ENCODE assay signal across 8 cellular contexts in the genomic region with DNA sequence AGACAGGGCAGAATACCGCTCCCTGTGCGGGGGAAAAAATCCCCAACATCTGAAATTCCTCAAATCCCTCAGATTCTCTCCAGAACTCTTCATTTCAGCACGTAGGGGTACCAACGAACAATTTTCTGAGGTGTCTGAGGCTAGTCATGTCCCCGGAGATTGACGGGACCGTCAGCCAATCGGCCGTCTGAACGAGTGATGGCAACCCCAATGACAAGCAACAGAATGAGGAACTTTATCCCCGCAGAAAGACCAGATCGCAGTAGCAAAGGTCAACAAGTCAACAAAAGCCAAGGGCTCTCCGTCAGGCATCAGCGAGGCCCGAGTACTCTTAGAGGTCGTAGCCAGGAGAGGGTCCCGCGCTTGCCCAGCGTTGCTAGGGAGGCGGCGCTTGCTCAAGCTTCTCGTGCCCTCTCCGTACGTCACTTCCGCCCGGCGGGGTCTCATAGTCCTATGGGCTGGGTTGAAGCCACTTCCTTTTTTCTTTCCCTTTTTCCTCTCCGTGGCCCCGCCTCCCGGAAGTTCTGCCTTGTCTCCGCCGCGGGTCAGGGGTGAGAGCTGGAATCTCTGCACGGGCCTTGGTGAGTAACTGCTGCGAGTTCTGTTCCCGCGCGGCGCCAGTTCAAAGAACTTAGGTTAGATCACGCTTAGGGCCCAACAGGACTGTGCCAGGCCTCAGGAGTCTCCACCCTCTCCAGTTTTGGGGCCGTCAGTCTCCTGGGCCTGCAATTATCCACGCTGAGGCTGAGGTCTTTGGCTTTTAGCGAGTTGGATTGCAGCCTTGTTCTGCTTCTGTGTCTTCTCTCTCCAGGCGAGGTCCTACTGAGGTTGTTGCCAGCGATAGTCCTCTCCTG. TPM values are rescaled to one million over a fixed set of nuclear protein-coding genes. Genes with fewer than 3 reads are reported as not detected.
A peak's percentile ranks its signal among the peaks of the same experiment; 100 is the strongest.
DNase-seq lines count a peak whose midpoint lies in the region; ATAC-seq lines count a peak whose summit lies in the region.

A gene with protein sequence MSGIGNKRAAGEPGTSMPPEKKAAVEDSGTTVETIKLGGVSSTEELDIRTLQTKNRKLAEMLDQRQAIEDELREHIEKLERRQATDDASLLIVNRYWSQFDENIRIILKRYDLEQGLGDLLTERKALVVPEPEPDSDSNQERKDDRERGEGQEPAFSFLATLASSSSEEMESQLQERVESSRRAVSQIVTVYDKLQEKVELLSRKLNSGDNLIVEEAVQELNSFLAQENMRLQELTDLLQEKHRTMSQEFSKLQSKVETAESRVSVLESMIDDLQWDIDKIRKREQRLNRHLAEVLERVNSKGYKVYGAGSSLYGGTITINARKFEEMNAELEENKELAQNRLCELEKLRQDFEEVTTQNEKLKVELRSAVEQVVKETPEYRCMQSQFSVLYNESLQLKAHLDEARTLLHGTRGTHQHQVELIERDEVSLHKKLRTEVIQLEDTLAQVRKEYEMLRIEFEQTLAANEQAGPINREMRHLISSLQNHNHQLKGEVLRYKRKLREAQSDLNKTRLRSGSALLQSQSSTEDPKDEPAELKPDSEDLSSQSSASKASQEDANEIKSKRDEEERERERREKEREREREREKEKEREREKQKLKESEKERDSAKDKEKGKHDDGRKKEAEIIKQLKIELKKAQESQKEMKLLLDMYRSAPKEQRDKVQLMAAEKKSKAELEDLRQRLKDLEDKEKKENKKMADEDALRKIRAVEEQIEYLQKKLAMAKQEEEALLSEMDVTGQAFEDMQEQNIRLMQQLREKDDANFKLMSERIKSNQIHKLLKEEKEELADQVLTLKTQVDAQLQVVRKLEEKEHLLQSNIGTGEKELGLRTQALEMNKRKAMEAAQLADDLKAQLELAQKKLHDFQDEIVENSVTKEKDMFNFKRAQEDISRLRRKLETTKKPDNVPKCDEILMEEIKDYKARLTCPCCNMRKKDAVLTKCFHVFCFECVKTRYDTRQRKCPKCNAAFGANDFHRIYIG (plus strand): TSS at position 520 of the 854 bp plus-strand sequence. CDS start 1,571 bp downstream, outside the sequence.

- peaks cover 5 to 11% of the 10 kb centered on the region in 2 donors for H3K36me3 Mint-ChIP-seq in activated naive CD4-positive, alpha-beta T cell treated with anti-CD3 and anti-CD28 coated beads, Interleukin-2, amount 50 U/mL, for 72 hours

- DNase-seq in NCI-H1092 treated with DMSO at 0.1 percent for 48 hours (lab: John Stamatoyannopoulos, UW) (peak; percentile 100), SKM-1 (lab: John Stamatoyannopoulos, UW; ENCODE audit: unreplicated experiment) (peak; percentile 77), glomerular endothelial cell (ENCODE audit: extremely low read depth, low read depth, low spot score) (peak; percentile 96), occipital lobe (lab: John Stamatoyannopoulos, UW) (peak; percentile 97)
- peak; percentile 96 to 99 for DNase-seq in activated naive CD4-positive, alpha-beta T cell treated with anti-CD3 and anti-CD28 coated beads, Interleukin-2, amount 50 U/mL, for 72 hours (ENCODE audit: low spot score in 2 of 2)

- peak; percentile 98 for ATAC-seq in HG02610 (IDR thresholded peaks at IDR 0.05; ENCODE audit: unreplicated experiment)
- peak; percentile 96 to 97 for ATAC-seq in activated naive CD4-positive, alpha-beta T cell treated with anti-CD3 and anti-CD28 coated beads, Interleukin-2, amount 50 U/mL, for 72 hours

- peak within 1 kb of the TSS; percentile 98 to 99 for H3K27ac Mint-ChIP-seq in activated naive CD4-positive, alpha-beta T cell treated with anti-CD3 and anti-CD28 coated beads, Interleukin-2, amount 50 U/mL, for 72 hours

- H3K27ac ChIP-seq in temporal lobe (ENCODE audit: low read depth, low read length): peak within 1 kb of the TSS; percentile 93

- no peaks in the 10 kb centered on the region for H3K9me3 Mint-ChIP-seq in activated naive CD4-positive, alpha-beta T cell treated with anti-CD3 and anti-CD28 coated beads, Interleukin-2, amount 50 U/mL, for 72 hours

- peak within 1 kb of the TSS; percentile 93 for H3K4me3 ChIP-seq in GM08714 (ENCODE audit: low read length)

RNA-seq across cellular contexts. Expression of the gene that starts here (rescaled TPM):
- 10 to 100 TPM; 42.1 to 49.9 TPM for total RNA-seq in activated naive CD4-positive, alpha-beta T cell treated with anti-CD3 and anti-CD28 coated beads, Interleukin-2, amount 50 U/mL, for 72 hours
- total RNA-seq in glomerular endothelial cell: 14.6 and 19.8 TPM in 2 replicates
- 33.7 TPM for total RNA-seq in occipital lobe
- 28.8 TPM for total RNA-seq in temporal lobe

Comparison
In these comparisons a context has a peak if more than half of its experiments do, and no peak if none do; other contexts are left out.
1. Peak in every context shown above with its lines: DNase-seq, ATAC-seq, H3K4me3 ChIP-seq and H3K27ac ChIP-seq.